ENCODE assay signal across 8 cellular contexts in the genomic region with DNA sequence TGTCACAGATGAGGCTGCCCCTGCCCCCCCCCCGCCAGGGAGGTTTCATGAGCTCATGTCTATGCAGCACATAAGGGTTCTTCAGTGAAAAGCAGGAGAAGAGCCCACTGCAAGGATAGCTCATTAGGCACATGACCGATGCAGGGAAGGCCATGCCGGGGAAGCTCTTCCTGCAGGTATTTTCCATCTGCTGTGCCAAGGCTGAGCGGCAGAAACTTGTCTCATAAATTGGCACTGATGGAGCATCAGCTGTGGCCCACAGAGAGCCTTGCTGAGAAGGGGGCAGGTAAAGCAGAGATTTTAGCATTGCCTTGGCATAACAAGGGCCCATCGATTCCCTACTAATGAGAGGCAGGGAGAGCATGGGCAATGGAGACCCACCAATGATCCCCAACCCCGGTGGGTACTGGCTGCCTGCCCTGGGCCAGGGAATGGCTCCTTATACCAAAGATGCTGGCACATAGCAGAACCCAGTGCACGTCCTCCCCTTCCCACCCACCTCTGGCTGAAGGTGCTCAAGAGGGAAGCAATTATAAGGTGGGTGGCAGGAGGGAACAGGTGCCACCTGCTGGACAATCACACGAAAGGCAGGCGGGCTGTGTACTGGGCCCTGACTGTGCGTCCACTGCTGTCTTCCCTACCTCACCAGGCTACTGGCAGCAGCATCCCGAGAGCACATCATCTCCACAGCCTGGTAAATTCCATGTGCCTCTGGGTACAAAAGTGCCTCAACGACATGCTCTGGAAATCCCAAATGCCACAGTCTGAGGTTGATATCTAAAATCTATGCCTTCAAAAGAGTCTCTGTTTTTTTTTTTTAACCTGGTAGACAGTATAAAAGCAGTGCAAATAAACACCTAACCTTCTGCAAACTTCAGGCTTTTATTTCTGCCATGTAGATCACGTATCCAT. TPM values are rescaled to one million over a fixed set of nuclear protein-coding genes. Genes with fewer than 3 reads are reported as not detected.
DNase-seq lines count a peak whose midpoint lies in the region; ATAC-seq and TF ChIP-seq lines count a peak whose summit lies in the region.

No MANE protein-coding gene starts in this region.

- H3K27me3 ChIP-seq in smooth muscle cell (ENCODE audit: low read depth) = no peaks in the 10 kb centered on the region

- intact Hi-C loops in left ventricle myocardium superior (cut with micrococcal nuclease) = loop anchor here (10.0 kb wide), 1 partner anchor 250 kb away; no protein-coding TSS in a partner anchor
- intact Hi-C loops in activated T-helper 2 cell treated with anti-CD3 and anti-CD28 coated beads, Interferon-gamma antibody, Interleukin-2, Interleukin-4, amounts not matched to agents 10 μg/mL and 5 μg/mL and 100 μg/mL, durations not matched to agents 14 hours and 24 hours and 36 hours (cut with micrococcal nuclease) = no loop called here

- 47% methylated on average over 13 of the region's 13 CpGs for WGBS in smooth muscle cell (ENCODE audit: low lambda C conversion rate)

- peak; percentile 81 for TF ChIP-seq CTCF in smooth muscle cell (IDR thresholded peaks at IDR 0.05; ENCODE audit: borderline replicate concordance, insufficient read depth, poor library complexity, severe bottlenecking)

- no peaks in the 10 kb centered on the region for H3K79me2 ChIP-seq in smooth muscle cell (ENCODE audit: low read depth)

- H3K4me3 Mint-ChIP-seq in activated T-helper 2 cell treated with anti-CD3 and anti-CD28 coated beads, Interferon-gamma antibody, Interleukin-2, Interleukin-4, amounts not matched to agents 10 μg/mL and 5 μg/mL and 100 μg/mL, durations not matched to agents 14 hours and 24 hours and 36 hours (ENCODE audit: low read depth) = no peak overlapping the region

- H3K4me2 ChIP-seq in smooth muscle cell = no peak overlapping the region

- no peaks in the 10 kb centered on the region for H3K4me1 ChIP-seq in smooth muscle cell (ENCODE audit: low read depth)

- no peaks in the 10 kb centered on the region for H3K9me3 Mint-ChIP-seq in activated T-helper 2 cell treated with anti-CD3 and anti-CD28 coated beads, Interferon-gamma antibody, Interleukin-2, Interleukin-4, amounts not matched to agents 10 μg/mL and 5 μg/mL and 100 μg/mL, durations not matched to agents 14 hours and 24 hours and 36 hours

- H3K36me3 Mint-ChIP-seq in activated T-helper 2 cell treated with anti-CD3 and anti-CD28 coated beads, Interferon-gamma antibody, Interleukin-2, Interleukin-4, amounts not matched to agents 10 μg/mL and 5 μg/mL and 100 μg/mL, durations not matched to agents 14 hours and 24 hours and 36 hours (ENCODE audit: low read depth) = no peaks in the 10 kb centered on the region

- H3K27ac Mint-ChIP-seq in activated T-helper 2 cell treated with anti-CD3 and anti-CD28 coated beads, Interferon-gamma antibody, Interleukin-2, Interleukin-4, amounts not matched to agents 10 μg/mL and 5 μg/mL and 100 μg/mL, durations not matched to agents 14 hours and 24 hours and 36 hours = no peak overlapping the region

- H3K9me3 ChIP-seq in smooth muscle cell (replicated peaks; ENCODE audit: low read depth) = no peaks in the 10 kb centered on the region

- H4K20me1 ChIP-seq in smooth muscle cell (ENCODE audit: low read depth) = no peaks in the 10 kb centered on the region

- peak; percentile 96 for ATAC-seq in GM21367 (IDR thresholded peaks at IDR 0.05; ENCODE audit: unreplicated experiment)
- peak; percentile 87 for ATAC-seq in HG03460 (IDR thresholded peaks at IDR 0.05; ENCODE audit: unreplicated experiment)
- peak; percentile 89 for ATAC-seq in left ventricle myocardium superior

- DNase-seq in ELF-1 (ENCODE audit: low read depth, low spot score) (peak; percentile 93), NCI-H69 (lab: John Stamatoyannopoulos, UW) (peak; percentile 58), left ventricle myocardium superior (peak; percentile 55), smooth muscle cell (lab: John Stamatoyannopoulos, UW; ENCODE audit: unreplicated experiment) (no peak)
- peak; percentile 51 to 64 for DNase-seq in activated T-cell treated with anti-CD3 and anti-CD28 coated beads, Interleukin-2, amount 50 U/mL, for 48 hours
- no peak for DNase-seq in activated T-helper 2 cell treated with anti-CD3 and anti-CD28 coated beads, Interferon-gamma antibody, Interleukin-2, Interleukin-4, amounts not matched to agents 10 μg/mL and 5 μg/mL and 100 μg/mL, durations not matched to agents 14 hours and 24 hours and 36 hours (ENCODE audit: low spot score)

- no peak overlapping the region for H2AFZ ChIP-seq in smooth muscle cell (ENCODE audit: low read depth)

- H3K4me1 Mint-ChIP-seq in activated T-helper 2 cell treated with anti-CD3 and anti-CD28 coated beads, Interferon-gamma antibody, Interleukin-2, Interleukin-4, amounts not matched to agents 10 μg/mL and 5 μg/mL and 100 μg/mL, durations not matched to agents 14 hours and 24 hours and 36 hours (ENCODE audit: low read depth) = no peaks in the 10 kb centered on the region

- no peak overlapping the region for H3K4me3 ChIP-seq in smooth muscle cell

- H3K27me3 Mint-ChIP-seq in activated T-helper 2 cell treated with anti-CD3 and anti-CD28 coated beads, Interferon-gamma antibody, Interleukin-2, Interleukin-4, amounts not matched to agents 10 μg/mL and 5 μg/mL and 100 μg/mL, durations not matched to agents 14 hours and 24 hours and 36 hours (ENCODE audit: low read depth) = peaks cover 13% of the 10 kb centered on the region

- H3K9ac ChIP-seq in smooth muscle cell (ENCODE audit: low read depth) = no peak overlapping the region

- H3F3A ChIP-seq in smooth muscle cell (ENCODE audit: low read depth) = no peaks in the 10 kb centered on the region

- no peaks in the 10 kb centered on the region for H3K36me3 ChIP-seq in smooth muscle cell (ENCODE audit: low read depth)

- no peak overlapping the region for H3K27ac ChIP-seq in smooth muscle cell (ENCODE audit: low read depth)

RNA-seq across cellular contexts. Expression of gene STEAP3, which starts 41.4 kb away (rescaled TPM):
- 11.8 TPM for total RNA-seq in left ventricle myocardium superior
- 1.2 and 2.9 TPM in 2 replicates for total RNA-seq in smooth muscle cell
- 0.87 and 3.4 TPM in 2 replicates for polyA plus RNA-seq in smooth muscle cell
- total RNA-seq in activated T-helper 2 cell treated with anti-CD3 and anti-CD28 coated beads, Interferon-gamma antibody, Interleukin-2, Interleukin-4, amounts not matched to agents 10 μg/mL and 5 μg/mL and 100 μg/mL, durations not matched to agents 14 hours and 24 hours and 36 hours = 0.55 and 0.78 TPM in 2 replicates

Comparison
In these comparisons a context has a peak if more than half of its experiments do, and no peak if none do; other contexts are left out.
1. DNase-seq: peak in ELF-1 (single experiment), NCI-H69 (single experiment), activated T-cell treated with anti-CD3 and anti-CD28 coated beads, Interleukin-2, amount 50 U/mL, for 48 hours (2 of 2) and left ventricle myocardium superior (single experiment); none in smooth muscle cell (single experiment) and activated T-helper 2 cell treated with anti-CD3 and anti-CD28 coated beads, Interferon-gamma antibody, Interleukin-2, Interleukin-4, amounts not matched to agents 10 μg/mL and 5 μg/mL and 100 μg/mL, durations not matched to agents 14 hours and 24 hours and 36 hours (single experiment).
2. Peak in every context shown above with its lines, with median percentiles within 50 percentile points of each other: ATAC-seq.